ENCODE assay signal across 1 cellular context in genomic region chr17:48754500-48755261, GRCh38.
TF ChIP-seq lines count a peak whose summit lies in the region.

No MANE protein-coding gene starts in this region.

TF ChIP-seq in GM23338, 12 proteins besides CTCF, POLR2A, EP300 and RAD21 (continued from another document):
- no peak for TF ChIP-seq ZNF462 (CRISPR knock-in tag; IDR thresholded peaks at IDR 0.05)
